23 cellular contexts compared by ENCODE assay signal in genomic region chr10:129093641-129094040, GRCh38.
DNase-seq lines count a peak whose midpoint lies in the region; ATAC-seq and TF ChIP-seq lines count a peak whose summit lies in the region.
"Had no signal": no experiment of that assay in that cellular context is flagged by ENCODE, and none has a peak within 500 bp of the region (broad histone marks: within the 10 kb centered on the region; RNA-seq: fewer than 3 reads in every experiment).

No MANE protein-coding gene starts in this region.

- ATAC-seq in Right ventricle myocardium superior (ENCODE audit: poor library complexity) (no peak), natural killer cell (no peak), HG02981 (IDR thresholded peaks at IDR 0.05; ENCODE audit: unreplicated experiment) (no peak)
- ATAC-seq: GM12878 had no signal

- H3K4me3 Mint-ChIP-seq in natural killer cell: no peak overlapping the region
- H3K4me3 Mint-ChIP-seq: CD14-positive monocyte; CD4-positive, alpha-beta memory T cell; CD4-positive, CD25-positive, alpha-beta regulatory T cell; CD8-positive, alpha-beta memory T cell had no signal

- H3K4me1 ChIP-seq in right atrium auricular region: no peaks in the 10 kb centered on the region

- H3K9me3 ChIP-seq in right atrium auricular region: no peaks in the 10 kb centered on the region
- H3K9me3 ChIP-seq: BE2C, BLaER1 had no signal

- H3K27me3 ChIP-seq in right atrium auricular region: no peaks in the 10 kb centered on the region
- H3K27me3 ChIP-seq: BE2C, BLaER1 had no signal

- no peak overlapping the region for H3K27ac ChIP-seq in right atrium auricular region
- H3K27ac ChIP-seq: BLaER1 had no signal

- peak; percentile 32 for DNase-seq in right atrium auricular region (ENCODE audit: low spot score)
- DNase-seq in Right ventricle myocardium superior: no peak
- peak; percentile 60 for DNase-seq in mesenteric fat pad (ENCODE audit: low spot score)
- no peak for DNase-seq in natural killer cell
- DNase-seq: 8988T; ACHN; BE2C; C1 segment of cervical spinal cord; CD4-positive, alpha-beta memory T cell; CD4-positive, CD25-positive, alpha-beta regulatory T cell; CD8-positive, alpha-beta memory T cell; COR-L47; DMS 273 treated with DMSO at 0.1 percent for 48 hours; DMS153; DMS53; DMS79; DND-41; EL; GDM1 had no signal

- H3K36me3 Mint-ChIP-seq in natural killer cell: no peaks in the 10 kb centered on the region
- H3K36me3 Mint-ChIP-seq: CD14-positive monocyte; CD4-positive, alpha-beta memory T cell; CD4-positive, CD25-positive, alpha-beta regulatory T cell; CD8-positive, alpha-beta memory T cell had no signal

- no peaks in the 10 kb centered on the region for H3K9me3 Mint-ChIP-seq in natural killer cell
- H3K9me3 Mint-ChIP-seq: CD14-positive monocyte had no signal

- H3K36me3 ChIP-seq in right atrium auricular region: no peaks in the 10 kb centered on the region
- H3K36me3 ChIP-seq: BE2C, BLaER1 had no signal

- no peaks in the 10 kb centered on the region for H3K4me1 Mint-ChIP-seq in natural killer cell
- H3K4me1 Mint-ChIP-seq: CD8-positive, alpha-beta memory T cell had no signal

- TF ChIP-seq CTCF in right atrium auricular region (IDR thresholded peaks at IDR 0.05): no peak
- TF ChIP-seq CTCF in natural killer cell (IDR thresholded peaks at IDR 0.05): no peak

- intact Hi-C loops in Right ventricle myocardium superior (cut with DNase I): no loop called here
- intact Hi-C loops in natural killer cell (cut with micrococcal nuclease): no loop called here

- no peak overlapping the region for H3K27ac Mint-ChIP-seq in natural killer cell
- H3K27ac Mint-ChIP-seq: CD4-positive, alpha-beta memory T cell; CD8-positive, alpha-beta memory T cell had no signal

- H3K27me3 Mint-ChIP-seq in natural killer cell (ENCODE audit: low read depth in 2 of 2): peaks cover 2 to 15% of the 10 kb centered on the region in 2 donors
- H3K27me3 Mint-ChIP-seq: CD4-positive, alpha-beta memory T cell had no signal

- H3K4me3 ChIP-seq in right atrium auricular region: no peak overlapping the region
- H3K4me3 ChIP-seq: BLaER1, GM12878 had no signal

Comparison
In these comparisons a context has a peak if more than half of its experiments do, and no peak if none do; other contexts are left out.
1. DNase-seq: peak in right atrium auricular region (single experiment) and mesenteric fat pad (single experiment); none in Right ventricle myocardium superior (single experiment) and natural killer cell (single experiment).